In the genomic region with DNA sequence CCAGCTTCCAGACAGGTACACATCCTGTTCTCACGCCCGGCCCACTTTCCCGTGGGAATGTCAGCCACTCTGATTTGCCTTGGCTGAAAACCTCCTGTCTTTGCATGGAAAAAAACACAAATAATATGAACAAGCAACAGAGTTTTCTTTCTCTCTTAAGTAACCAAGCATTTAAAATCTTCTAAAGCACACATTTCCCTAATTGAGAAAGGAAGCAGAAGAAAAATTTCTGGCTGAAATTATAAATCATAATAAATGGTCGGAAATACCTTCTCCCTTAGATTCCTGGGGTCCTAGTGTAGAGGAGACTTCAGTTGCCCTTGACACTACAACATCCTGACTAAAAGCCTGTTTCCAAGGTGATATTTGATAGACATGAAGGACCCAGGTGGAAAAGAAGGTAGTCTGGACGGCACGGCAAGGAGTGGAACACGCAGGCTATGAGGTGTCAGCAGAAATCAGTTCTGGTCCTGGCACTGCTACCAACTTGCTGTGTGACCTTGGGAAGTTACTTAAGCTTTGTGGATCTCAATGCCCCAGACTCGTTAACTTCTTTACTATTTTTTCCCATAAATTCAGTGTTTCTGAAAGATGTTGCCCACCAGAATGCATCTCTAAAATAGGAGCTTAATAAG, we compare ENCODE assay signal across 8 cellular contexts. TPM values are rescaled to one million over a fixed set of nuclear protein-coding genes. Genes with fewer than 3 reads are reported as not detected.
DNase-seq lines count a peak whose midpoint lies in the region; ATAC-seq and TF ChIP-seq lines count a peak whose summit lies in the region.
"Had no signal": no experiment of that assay in that cellular context is flagged by ENCODE, and none has a peak within 500 bp of the region (broad histone marks: within the 10 kb centered on the region; RNA-seq: fewer than 3 reads in every experiment).

No MANE protein-coding gene starts in this region.

- H3K9me3 Mint-ChIP-seq in CD14-positive monocyte (peaks cover 0 to 3% (median 0%) of the 10 kb centered on the region in 7 donors), neural crest cell (no peaks in the 10 kb centered on the region)

- H3K9me3 ChIP-seq in adipocyte (ENCODE audit: control insufficient read depth, low read length): no peaks in the 10 kb centered on the region

- H3K27me3 ChIP-seq in adipocyte (replicated peaks; ENCODE audit: control insufficient read depth, insufficient read depth, low read length): peaks cover 4% of the 10 kb centered on the region

- H3K36me3 Mint-ChIP-seq in CD14-positive monocyte (no peaks in the 10 kb centered on the region), neural crest cell (ENCODE audit: low read depth) (no peaks in the 10 kb centered on the region)
- H3K36me3 Mint-ChIP-seq: mesothelial cell of epicardium had no signal

- DNase-seq in CD14-positive monocyte (ENCODE audit: low spot score) (no peak), GM12865 (ENCODE audit: low read depth) (no peak), adipocyte (ENCODE audit: low read depth) (no peak), neural crest cell (ENCODE audit: low read depth, low spot score) (no peak), T1000 (lab: John Stamatoyannopoulos, UW) (no peak)

- H3K4me3 ChIP-seq in GM12865 (ENCODE audit: low read depth, low read length) (peak overlapping the region; percentile 62), adipocyte (ENCODE audit: low read length) (peak overlapping the region; percentile 81)

- H3K4me1 Mint-ChIP-seq in CD14-positive monocyte (peaks cover 27% of the 10 kb centered on the region), neural crest cell (peaks cover 8% of the 10 kb centered on the region)

- H3K4me3 Mint-ChIP-seq in CD14-positive monocyte (no peak overlapping the region), neural crest cell (peak overlapping the region; percentile 62)

- H3K27me3 Mint-ChIP-seq in CD14-positive monocyte (ENCODE audit: low read depth in 3 of 3) (peaks cover 0 to 5% (median 0%) of the 10 kb centered on the region in 3 donors), neural crest cell (ENCODE audit: low read depth) (peaks cover 3% of the 10 kb centered on the region)

- H3K36me3 ChIP-seq in adipocyte (ENCODE audit: control insufficient read depth, insufficient read depth, low read length, severe bottlenecking): no peaks in the 10 kb centered on the region

- H3K4me1 ChIP-seq in adipocyte (ENCODE audit: control insufficient read depth, insufficient read depth, low read length): peaks cover 7% of the 10 kb centered on the region

- peak; percentile 59 for TF ChIP-seq CTCF in CD14-positive monocyte (IDR thresholded peaks at IDR 0.05)
- TF ChIP-seq CTCF in GM12865 (IDR thresholded peaks at IDR 0.05; ENCODE audit: insufficient read depth, low read depth, low read length, missing control alignments): no peak
- peak; percentile 44 for TF ChIP-seq CTCF in neural crest cell (conservative IDR thresholded peaks at IDR 0.05)

- intact Hi-C loops in CD14-positive monocyte (cut with micrococcal nuclease): loop anchor here (1.0 to 10.0 kb wide), 5 partner anchors 139 to 479 kb away; no protein-coding TSS in a partner anchor

- H3K27ac Mint-ChIP-seq in CD14-positive monocyte (peak overlapping the region in 1 of 7 donors; percentile 28), neural crest cell (ENCODE audit: unreplicated experiment) (no peak overlapping the region)

- ATAC-seq in HG02884 (IDR thresholded peaks at IDR 0.05; ENCODE audit: unreplicated experiment): no peak
- ATAC-seq in GM18870 (IDR thresholded peaks at IDR 0.05; ENCODE audit: unreplicated experiment): no peak

- H3K9ac ChIP-seq in adipocyte (ENCODE audit: low read length): no peak overlapping the region

RNA-seq across cellular contexts. Expression of a gene that starts 37.0 kb away (rescaled TPM):
- polyA plus RNA-seq in CD14-positive monocyte: not detected
- total RNA-seq in neural crest cell: 0.86 and 1.2 TPM in 2 replicates
- total RNA-seq: mesothelial cell of epicardium had no signal
